In the genomic region with DNA sequence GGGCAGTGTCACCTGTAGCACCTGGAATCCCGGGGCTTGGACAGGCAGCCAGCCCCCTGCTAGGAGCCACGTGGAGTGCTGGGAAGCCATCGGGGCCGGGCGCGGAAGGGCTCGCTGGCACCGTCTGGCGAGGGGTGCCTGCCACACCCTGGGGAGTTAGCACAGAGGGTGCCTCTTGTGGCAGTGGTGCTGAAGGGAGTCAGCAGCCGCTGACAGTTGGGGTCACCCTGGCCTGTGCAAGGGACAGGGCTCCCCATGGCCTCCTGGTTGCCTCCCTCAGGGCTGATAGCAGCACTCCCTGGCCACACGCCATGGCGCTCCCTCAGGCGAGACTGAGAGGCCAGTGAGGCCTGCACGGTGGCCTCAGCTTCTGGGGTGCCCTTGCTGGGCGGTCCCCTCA, we compare ENCODE assay signal across 1 cellular context.
TF ChIP-seq lines count a peak whose summit lies in the region.

No MANE protein-coding gene starts in this region.

TF ChIP-seq in IMR-90, 13 proteins besides CTCF, POLR2A, EP300 and RAD21 (continued from another document):
- TF ChIP-seq ELK1 (IDR thresholded peaks at IDR 0.05; ENCODE audit: borderline replicate concordance, low read depth, low read length) (no peak), MAFK (IDR thresholded peaks at IDR 0.05; ENCODE audit: low read depth, low read length) (no peak), CEBPB (IDR thresholded peaks at IDR 0.05; ENCODE audit: low read depth, low read length) (no peak), RCOR1 (IDR thresholded peaks at IDR 0.05; ENCODE audit: insufficient replicate concordance, low read length) (no peak), FOS (IDR thresholded peaks at IDR 0.05; ENCODE audit: low read depth, low read length) (no peak), MXI1 (IDR thresholded peaks at IDR 0.05; ENCODE audit: borderline replicate concordance, low read depth, low read length) (no peak), SMC3 (IDR thresholded peaks at IDR 0.05; ENCODE audit: low read depth, low read length) (no peak)
